28 cellular contexts compared by ENCODE assay signal in the genomic region with DNA sequence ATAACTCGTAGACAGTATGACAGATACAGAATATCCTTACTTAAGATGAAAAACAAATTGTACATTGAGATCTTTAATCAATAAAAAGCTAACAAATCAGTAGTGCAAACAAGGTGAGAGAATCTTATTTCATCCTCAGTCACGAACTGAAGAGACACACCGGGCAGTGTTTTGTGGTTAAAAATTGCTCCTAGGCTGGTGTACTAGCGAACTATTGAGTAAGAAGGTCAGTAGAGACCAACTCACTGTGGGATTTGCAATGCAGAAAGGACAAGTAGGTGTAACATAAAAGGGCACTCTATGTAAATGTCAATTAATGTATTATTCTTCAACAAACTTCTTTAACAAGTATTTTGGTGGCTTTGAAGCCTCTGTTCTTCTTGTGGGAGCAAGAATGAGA.
"Had no signal": no experiment of that assay in that cellular context is flagged by ENCODE, and none has a peak within 500 bp of the region (broad histone marks: within the 10 kb centered on the region; RNA-seq: fewer than 3 reads in every experiment).

No MANE protein-coding gene starts in this region.

- ATAC-seq: naive thymus-derived CD8-positive, alpha-beta T cell; natural killer cell treated with Interleukin-12 subunit alpha and Interleukin-12 subunit beta and Interleukin-15 and Interleukin-18, amount 100 ng/mL, for 72 hours; pancreas; right cardiac atrium; sciatic nerve; stimulated activated memory B cell treated with anti-CD40 and anti-IgM and Interleukin-4, amounts not matched to agents 10 μg/mL and 1 μg/mL and 100 μg/mL, for 72 hours; stimulated activated naive CD8-positive, alpha-beta T cell treated with anti-CD3 and anti-CD28 coated beads, Interleukin-15, amount 100 ng/mL, for 72 hours; stimulated activated naive CD8-positive, alpha-beta T cell treated with anti-CD3 and anti-CD28 coated beads, Interleukin-15, Interleukin-2, amounts not matched to agents 100 U/mL and 50 U/mL, for 24 hours; upper lobe of right lung had no signal

- H3K4me1 ChIP-seq: pancreas, prostate gland, spleen, suprapubic skin, testis, transverse colon, upper lobe of right lung, uterus had no signal

- H3K4me2 ChIP-seq: smooth muscle cell had no signal

- H3K4me3 ChIP-seq: pancreas, prostate gland, skin epidermis, smooth muscle cell, spleen, suprapubic skin, testis, tibial artery, transverse colon, upper lobe of right lung, uterus had no signal

- H3K36me3 ChIP-seq: neutrophil, pancreas, prostate gland, spleen, suprapubic skin, tibial artery, transverse colon, upper lobe of right lung, uterus had no signal

- H3K9me3 ChIP-seq: neutrophil, pancreas, prostate gland, spleen, suprapubic skin, testis, tibial artery, transverse colon, upper lobe of right lung, uterus had no signal

- H3K27ac ChIP-seq: neutrophil, pancreas, prostate gland, skin epidermis, spleen, suprapubic skin, testis, tibial artery, transverse colon, upper lobe of right lung, uterus had no signal

- DNase-seq: naive thymus-derived CD8-positive, alpha-beta T cell; nephron progenitor cell; nucleus accumbens; pancreas; right cardiac atrium; spleen; stimulated activated CD4-positive, alpha-beta T cell treated with anti-CD3 and anti-CD28 coated beads, Interleukin-12 subunit alpha, Interleukin-12 subunit beta, amount 100 ng/mL, for 4 hours; stimulated activated CD4-positive, alpha-beta T cell treated with anti-CD3 and anti-CD28 coated beads, Interleukin-1b, Interleukin-23, amount 100 ng/mL, for 48 hours; stimulated activated CD4-positive, alpha-beta T cell treated with anti-CD3 and anti-CD28 coated beads, Interleukin-4, amount 100 ng/mL, for 1 hour; stimulated activated CD4-positive, alpha-beta T cell treated with anti-CD3 and anti-CD28 coated beads, Interleukin-4, amount 100 ng/mL, for 4 hours; stimulated activated CD8-positive, alpha-beta memory T cell treated with anti-CD3 and anti-CD28 coated beads, Interleukin-4, amount 100 ng/mL, for 48 hours; stimulated activated naive CD4-positive, alpha-beta T cell; stimulated activated naive CD8-positive, alpha-beta T cell treated with anti-CD3 and anti-CD28 coated beads, Interleukin-15, amount 100 ng/mL, for 72 hours; stimulated activated naive CD8-positive, alpha-beta T cell treated with anti-CD3 and anti-CD28 coated beads, Interleukin-15, Interleukin-2, amounts not matched to agents 100 U/mL and 50 U/mL, for 24 hours; substantia nigra; testis; tibial artery; transverse colon; upper lobe of right lung; uterus had no signal

- H3K27me3 ChIP-seq: neutrophil, pancreas, spleen, suprapubic skin, testis, tibial artery, transverse colon, upper lobe of right lung, uterus had no signal

- FAIRE-seq: pancreas had no signal
